ENCODE assay signal across 16 cellular contexts in genomic region chr10:22665329-22665728, GRCh38. TPM values are rescaled to one million over a fixed set of nuclear protein-coding genes. Genes with fewer than 3 reads are reported as not detected.
DNase-seq lines count a peak whose midpoint lies in the region; ATAC-seq and TF ChIP-seq lines count a peak whose summit lies in the region.
"Had no signal": no experiment of that assay in that cellular context is flagged by ENCODE, and none has a peak within 500 bp of the region (broad histone marks: within the 10 kb centered on the region; RNA-seq: fewer than 3 reads in every experiment).

No MANE protein-coding gene starts in this region.

- H3K4me1 ChIP-seq in DND-41 (ENCODE audit: insufficient read depth, low read length) (peaks cover 58% of the 10 kb centered on the region), trophoblast cell (ENCODE audit: control insufficient read depth in 1 of 2, insufficient read depth in 2 of 2, low read length in 2 of 2) (peaks cover 0 to 5% of the 10 kb centered on the region in 2 experiments)

- no peak for DNase-seq in activated naive CD4-positive, alpha-beta T cell treated with anti-CD3 and anti-CD28 coated beads for 36 hours
- no peak for DNase-seq in activated naive CD4-positive, alpha-beta T cell treated with Interleukin-2 at 50 U/mL for 16 hours
- DNase-seq in DND-41 (no peak), trophoblast cell (no peak), DMS153 treated with DMSO at 0.1 percent for 48 hours (lab: John Stamatoyannopoulos, UW; ENCODE audit: unreplicated experiment) (no peak), RWPE1 (ENCODE audit: low spot score) (no peak), KG1 (lab: John Stamatoyannopoulos, UW) (no peak)
- DNase-seq in activated naive CD8-positive, alpha-beta T cell treated with anti-CD3 and anti-CD28 coated beads, Interleukin-2, amount 10 ng/mL, durations not matched to agents 7 days and 5 days = no peak
- DNase-seq: AML-193, H9, Kasumi-1, NCI-H187 treated with DMSO at 0.1 percent for 48 hours, NCI-H2171, NCI-H446 treated with DMSO at 0.1 percent for 48 hours, NCI-H774, PC-9 had no signal

- no peak overlapping the region for H3K9ac ChIP-seq in DND-41 (ENCODE audit: low read depth, low read length)
- H3K9ac ChIP-seq in trophoblast cell (ENCODE audit: low read length) = no peak overlapping the region

- POLR2A ChIA-PET in activated naive CD8-positive, alpha-beta T cell treated with anti-CD3 and anti-CD28 coated beads, Interleukin-2, amount 10 ng/mL, durations not matched to agents 7 days and 5 days (lab: Charles Lee) = interaction anchor here (1.2 to 2.7 kb wide), 2 partner anchors 8 to 17 kb away, joined by 6 to 12 read pairs; no protein-coding TSS in a partner anchor
- POLR2A ChIA-PET in RWPE1 (lab: Yijun Ruan, JAX; ENCODE audit: low non-redundant PET) = no interaction called here

- no peak overlapping the region for H3K23ac ChIP-seq in trophoblast cell (ENCODE audit: low read length)

- H4K20me1 ChIP-seq in DND-41 (ENCODE audit: insufficient read depth, low read length) = peaks cover 37% of the 10 kb centered on the region; the same call in 1 of the 2 replicates

- H4K12ac ChIP-seq in trophoblast cell (ENCODE audit: low read depth, low read length) = no peak overlapping the region

- TF ChIP-seq CTCF in DND-41 (IDR thresholded peaks at IDR 0.05; ENCODE audit: borderline replicate concordance, extremely low read depth, low read length, poor library complexity, severe bottlenecking) (no peak), RWPE1 (conservative IDR thresholded peaks at IDR 0.05; ENCODE audit: low read depth) (no peak)

- H3K4me2 ChIP-seq in DND-41 (ENCODE audit: insufficient read depth, low read length) (peak overlapping the region; percentile 79; the same call in 1 of the 2 replicates), trophoblast cell (ENCODE audit: low read length) (no peak overlapping the region)
- H3K4me2 ChIP-seq: PC-9 had no signal

- intact Hi-C loops in activated naive CD4-positive, alpha-beta T cell treated with anti-CD3 and anti-CD28 coated beads for 36 hours (cut with micrococcal nuclease) = no loop called here

- peaks cover 1% of the 10 kb centered on the region for H3K79me1 ChIP-seq in trophoblast cell (ENCODE audit: low read length)

- H3K4ac ChIP-seq in trophoblast cell (ENCODE audit: low read depth, low read length) = peak overlapping the region; percentile 95

- no peaks in the 10 kb centered on the region for H3K9me3 ChIP-seq in DND-41 (ENCODE audit: insufficient read depth, low read length, severe bottlenecking)
- H3K9me3 ChIP-seq in trophoblast cell (ENCODE audit: insufficient read depth, low read depth, low read length) = no peaks in the 10 kb centered on the region

- peaks cover 79% of the 10 kb centered on the region for H3K4me1 Mint-ChIP-seq in activated naive CD4-positive, alpha-beta T cell treated with anti-CD3 and anti-CD28 coated beads for 36 hours (ENCODE audit: low read depth)
- peaks cover 66% of the 10 kb centered on the region for H3K4me1 Mint-ChIP-seq in activated naive CD8-positive, alpha-beta T cell treated with anti-CD3 and anti-CD28 coated beads, Interleukin-2, amount 10 ng/mL, durations not matched to agents 7 days and 5 days

- H2AFZ ChIP-seq in DND-41 (ENCODE audit: low read depth, low read length) (no peak overlapping the region), trophoblast cell (ENCODE audit: insufficient read depth, low read length, poor library complexity) (no peak overlapping the region)
- H2AFZ ChIP-seq: PC-9 had no signal

- H3K4me3 Mint-ChIP-seq in activated naive CD4-positive, alpha-beta T cell treated with anti-CD3 and anti-CD28 coated beads for 36 hours = no peak overlapping the region
- H3K4me3 Mint-ChIP-seq in activated naive CD8-positive, alpha-beta T cell treated with anti-CD3 and anti-CD28 coated beads, Interleukin-2, amount 10 ng/mL, durations not matched to agents 7 days and 5 days = peak overlapping the region; percentile 9
- H3K4me3 Mint-ChIP-seq: H9 had no signal

- no peak overlapping the region for H2BK12ac ChIP-seq in trophoblast cell (ENCODE audit: low read length)

- H4K8ac ChIP-seq in trophoblast cell (ENCODE audit: low read depth, low read length) = no peak overlapping the region

- H2AK5ac ChIP-seq in trophoblast cell (ENCODE audit: low read length) = peak overlapping the region; percentile 79

- no peak overlapping the region for H3K14ac ChIP-seq in trophoblast cell (ENCODE audit: low read length)

- CTCF ChIA-PET in activated naive CD4-positive, alpha-beta T cell treated with anti-CD3 and anti-CD28 coated beads for 36 hours (lab: Charles Lee) = no interaction called here
- CTCF ChIA-PET in RWPE1 (lab: Yijun Ruan, JAX) = no interaction called here

- H3K9me3 Mint-ChIP-seq in activated naive CD4-positive, alpha-beta T cell treated with anti-CD3 and anti-CD28 coated beads for 36 hours = no peaks in the 10 kb centered on the region
- H3K9me3 Mint-ChIP-seq in activated naive CD8-positive, alpha-beta T cell treated with anti-CD3 and anti-CD28 coated beads, Interleukin-2, amount 10 ng/mL, durations not matched to agents 7 days and 5 days = no peaks in the 10 kb centered on the region
- H3K9me3 Mint-ChIP-seq: H9 had no signal

- H3K36me3 ChIP-seq in DND-41 (ENCODE audit: insufficient read depth, low read length) (no peaks in the 10 kb centered on the region), trophoblast cell (ENCODE audit: control insufficient read depth in 1 of 2, insufficient read depth in 2 of 2, low read length in 2 of 2) (peaks cover 0 to 4% of the 10 kb centered on the region in 2 experiments)

- no peak overlapping the region for H4K91ac ChIP-seq in trophoblast cell (ENCODE audit: low read depth, low read length)

- H3K27ac ChIP-seq in DND-41 (ENCODE audit: low read length) (peak overlapping the region; percentile 49; the same call in 1 of the 2 replicates), trophoblast cell (ENCODE audit: low read depth, low read length) (no peak overlapping the region), RWPE1 (no peak overlapping the region)
- H3K27ac ChIP-seq: PC-9 had no signal

- H3K36me3 Mint-ChIP-seq in activated naive CD4-positive, alpha-beta T cell treated with anti-CD3 and anti-CD28 coated beads for 36 hours (ENCODE audit: low read depth) = no peaks in the 10 kb centered on the region
- H3K36me3 Mint-ChIP-seq in activated naive CD8-positive, alpha-beta T cell treated with anti-CD3 and anti-CD28 coated beads, Interleukin-2, amount 10 ng/mL, durations not matched to agents 7 days and 5 days = peaks cover 3% of the 10 kb centered on the region

- no peak overlapping the region for H3K4me3 ChIP-seq in DND-41 (ENCODE audit: low read depth in 1 of 2, low read length in 2 of 2)
- H3K4me3 ChIP-seq in trophoblast cell (ENCODE audit: low read depth, low read length) = no peak overlapping the region
- H3K4me3 ChIP-seq: PC-9 had no signal

- H3K18ac ChIP-seq in trophoblast cell (ENCODE audit: low read length) = no peak overlapping the region

- H3K79me2 ChIP-seq in DND-41 (ENCODE audit: insufficient read depth, low read length) = peaks cover 95% of the 10 kb centered on the region
- H3K79me2 ChIP-seq in trophoblast cell (ENCODE audit: control insufficient read depth, insufficient read depth, low read length, poor library complexity) = peaks cover 9% of the 10 kb centered on the region

- H2BK120ac ChIP-seq in trophoblast cell (ENCODE audit: insufficient read depth, low read length, poor library complexity) = no peak overlapping the region

- no peak overlapping the region for H2BK5ac ChIP-seq in trophoblast cell (ENCODE audit: low read depth, low read length, poor library complexity)

- no peaks in the 10 kb centered on the region for H3K27me3 ChIP-seq in DND-41 (ENCODE audit: insufficient read depth, low read length, poor library complexity)
- H3K27me3 ChIP-seq in trophoblast cell (ENCODE audit: insufficient read depth, low read length) = no peaks in the 10 kb centered on the region

- no peak for ATAC-seq in DND-41 (ENCODE audit: insufficient read depth, low read depth)
- ATAC-seq in activated naive CD8-positive, alpha-beta T cell treated with anti-CD3 and anti-CD28 coated beads, Interleukin-2, amount 10 ng/mL, durations not matched to agents 7 days and 5 days (ENCODE audit: low read depth) = no peak

- no peaks in the 10 kb centered on the region for H3K27me3 Mint-ChIP-seq in activated naive CD4-positive, alpha-beta T cell treated with anti-CD3 and anti-CD28 coated beads for 36 hours (ENCODE audit: low read depth)
- H3K27me3 Mint-ChIP-seq in activated naive CD8-positive, alpha-beta T cell treated with anti-CD3 and anti-CD28 coated beads, Interleukin-2, amount 10 ng/mL, durations not matched to agents 7 days and 5 days = no peaks in the 10 kb centered on the region

- WGBS in trophoblast cell (ENCODE audit: extremely low coverage, insufficient coverage, insufficient read length) = no CpG with 5 or more reads among the region's 2 CpGs

- peak overlapping the region; percentile 66 for H3K27ac Mint-ChIP-seq in activated naive CD4-positive, alpha-beta T cell treated with anti-CD3 and anti-CD28 coated beads for 36 hours
- H3K27ac Mint-ChIP-seq in activated naive CD8-positive, alpha-beta T cell treated with anti-CD3 and anti-CD28 coated beads, Interleukin-2, amount 10 ng/mL, durations not matched to agents 7 days and 5 days = peak overlapping the region; percentile 47

RNA-seq across cellular contexts. Expression of gene PIP4K2A, which starts 49.0 kb away (rescaled TPM):
- 10 to 100 TPM; 68.0 to 74.1 TPM for total RNA-seq in activated naive CD4-positive, alpha-beta T cell treated with anti-CD3 and anti-CD28 coated beads for 36 hours
- total RNA-seq in activated naive CD8-positive, alpha-beta T cell treated with anti-CD3 and anti-CD28 coated beads, Interleukin-2, amount 10 ng/mL, durations not matched to agents 7 days and 5 days = 100 to 1,000 TPM; 179 to 199 TPM
- polyA plus RNA-seq in trophoblast cell (2013) = 94.7 and 97.3 TPM in 2 replicates
